1 cellular context compared by ENCODE assay signal in genomic region chr18:49664086-49664890, GRCh38.
TF ChIP-seq lines count a peak whose summit lies in the region.

No MANE protein-coding gene starts in this region.

TF ChIP-seq in HEK293, 187 proteins besides CTCF, POLR2A, EP300 and RAD21 (continued from another document and continues in another):
- TF ChIP-seq ZBTB7A (tag by site-specific recombination; IDR thresholded peaks at IDR 0.05; ENCODE audit: low read depth) (no peak), ZNF426 (tag by site-specific recombination; IDR thresholded peaks at IDR 0.05) (no peak), ZNF624 (tag by site-specific recombination; IDR thresholded peaks at IDR 0.05) (no peak), ZNF354C (tag by site-specific recombination; IDR thresholded peaks at IDR 0.05; ENCODE audit: borderline replicate concordance, low read depth) (no peak), ZXDB (tag by site-specific recombination; IDR thresholded peaks at IDR 0.05) (peak; percentile 90), ZNF660 (tag by site-specific recombination; IDR thresholded peaks at IDR 0.05) (no peak), SP3 (tag by site-specific recombination; IDR thresholded peaks at IDR 0.05) (peak; percentile 90), ZNF223 (tag by site-specific recombination; IDR thresholded peaks at IDR 0.05) (no peak), ZNF792 (tag by site-specific recombination; IDR thresholded peaks at IDR 0.05) (no peak), ZNF404 (tag by site-specific recombination; IDR thresholded peaks at IDR 0.05) (no peak), ZNF433 (tag by site-specific recombination; IDR thresholded peaks at IDR 0.05; ENCODE audit: low read depth) (no peak), TCF7L2 (IDR thresholded peaks at IDR 0.05; ENCODE audit: borderline replicate concordance, low read depth, low read length) (no peak), ZSCAN16 (tag by site-specific recombination; IDR thresholded peaks at IDR 0.05) (no peak), ZNF548 (tag by site-specific recombination; IDR thresholded peaks at IDR 0.05) (no peak), ZNF366 (tag by site-specific recombination; conservative IDR thresholded peaks at IDR 0.05) (0 out of 2 replicates have a peak, but pooled peaks have one; percentile 26), ZNF658 (tag by site-specific recombination; IDR thresholded peaks at IDR 0.05) (no peak), PATZ1 (tag by site-specific recombination; IDR thresholded peaks at IDR 0.05) (peak; percentile 80; the same call in 1 of the 2 replicates), ZNF501 (tag by site-specific recombination; IDR thresholded peaks at IDR 0.05) (no peak), SALL2 (tag by site-specific recombination; IDR thresholded peaks at IDR 0.05; ENCODE audit: borderline replicate concordance) (no peak), ZFP69B (tag by site-specific recombination; IDR thresholded peaks at IDR 0.05) (0 out of 2 replicates have a peak, but pooled peaks have one; percentile 20), ZBTB48 (tag by site-specific recombination; IDR thresholded peaks at IDR 0.05) (peak; percentile 68), ZIC2 (tag by site-specific recombination; IDR thresholded peaks at IDR 0.05) (peak; percentile 19; the same call in 1 of the 2 replicates), KLF9 (tag by site-specific recombination; IDR thresholded peaks at IDR 0.05; ENCODE audit: low read depth) (no peak), ZNF670 (tag by site-specific recombination; IDR thresholded peaks at IDR 0.05; ENCODE audit: low read depth) (no peak), ZNF561 (tag by site-specific recombination; IDR thresholded peaks at IDR 0.05; ENCODE audit: borderline replicate concordance) (no peak), ZFHX2 (tag by site-specific recombination; conservative IDR thresholded peaks at IDR 0.05) (no peak; the same call in 1 of the 2 replicates), ZBTB17 (tag by site-specific recombination; IDR thresholded peaks at IDR 0.05) (peak; percentile 37; the same call in 1 of the 2 replicates), ZNF473 (tag by site-specific recombination; IDR thresholded peaks at IDR 0.05) (no peak), ZEB2 (tag by site-specific recombination; IDR thresholded peaks at IDR 0.05) (no peak), SCRT2 (tag by site-specific recombination; IDR thresholded peaks at IDR 0.05) (peak; percentile 41; the same call in 1 of the 2 replicates), MYNN (tag by site-specific recombination; IDR thresholded peaks at IDR 0.05; ENCODE audit: borderline replicate concordance) (no peak)
- TF ChIP-seq, protein P1, sequence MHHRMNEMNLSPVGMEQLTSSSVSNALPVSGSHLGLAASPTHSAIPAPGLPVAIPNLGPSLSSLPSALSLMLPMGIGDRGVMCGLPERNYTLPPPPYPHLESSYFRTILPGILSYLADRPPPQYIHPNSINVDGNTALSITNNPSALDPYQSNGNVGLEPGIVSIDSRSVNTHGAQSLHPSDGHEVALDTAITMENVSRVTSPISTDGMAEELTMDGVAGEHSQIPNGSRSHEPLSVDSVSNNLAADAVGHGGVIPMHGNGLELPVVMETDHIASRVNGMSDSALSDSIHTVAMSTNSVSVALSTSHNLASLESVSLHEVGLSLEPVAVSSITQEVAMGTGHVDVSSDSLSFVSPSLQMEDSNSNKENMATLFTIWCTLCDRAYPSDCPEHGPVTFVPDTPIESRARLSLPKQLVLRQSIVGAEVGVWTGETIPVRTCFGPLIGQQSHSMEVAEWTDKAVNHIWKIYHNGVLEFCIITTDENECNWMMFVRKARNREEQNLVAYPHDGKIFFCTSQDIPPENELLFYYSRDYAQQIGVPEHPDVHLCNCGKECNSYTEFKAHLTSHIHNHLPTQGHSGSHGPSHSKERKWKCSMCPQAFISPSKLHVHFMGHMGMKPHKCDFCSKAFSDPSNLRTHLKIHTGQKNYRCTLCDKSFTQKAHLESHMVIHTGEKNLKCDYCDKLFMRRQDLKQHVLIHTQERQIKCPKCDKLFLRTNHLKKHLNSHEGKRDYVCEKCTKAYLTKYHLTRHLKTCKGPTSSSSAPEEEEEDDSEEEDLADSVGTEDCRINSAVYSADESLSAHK (tag by site-specific recombination; IDR thresholded peaks at IDR 0.05): no peak
- TF ChIP-seq, protein P2, sequence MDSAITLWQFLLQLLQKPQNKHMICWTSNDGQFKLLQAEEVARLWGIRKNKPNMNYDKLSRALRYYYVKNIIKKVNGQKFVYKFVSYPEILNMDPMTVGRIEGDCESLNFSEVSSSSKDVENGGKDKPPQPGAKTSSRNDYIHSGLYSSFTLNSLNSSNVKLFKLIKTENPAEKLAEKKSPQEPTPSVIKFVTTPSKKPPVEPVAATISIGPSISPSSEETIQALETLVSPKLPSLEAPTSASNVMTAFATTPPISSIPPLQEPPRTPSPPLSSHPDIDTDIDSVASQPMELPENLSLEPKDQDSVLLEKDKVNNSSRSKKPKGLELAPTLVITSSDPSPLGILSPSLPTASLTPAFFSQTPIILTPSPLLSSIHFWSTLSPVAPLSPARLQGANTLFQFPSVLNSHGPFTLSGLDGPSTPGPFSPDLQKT (IDR thresholded peaks at IDR 0.05; ENCODE audit: borderline replicate concordance, low read depth, low read length): no peak
- TF ChIP-seq, protein P3, sequence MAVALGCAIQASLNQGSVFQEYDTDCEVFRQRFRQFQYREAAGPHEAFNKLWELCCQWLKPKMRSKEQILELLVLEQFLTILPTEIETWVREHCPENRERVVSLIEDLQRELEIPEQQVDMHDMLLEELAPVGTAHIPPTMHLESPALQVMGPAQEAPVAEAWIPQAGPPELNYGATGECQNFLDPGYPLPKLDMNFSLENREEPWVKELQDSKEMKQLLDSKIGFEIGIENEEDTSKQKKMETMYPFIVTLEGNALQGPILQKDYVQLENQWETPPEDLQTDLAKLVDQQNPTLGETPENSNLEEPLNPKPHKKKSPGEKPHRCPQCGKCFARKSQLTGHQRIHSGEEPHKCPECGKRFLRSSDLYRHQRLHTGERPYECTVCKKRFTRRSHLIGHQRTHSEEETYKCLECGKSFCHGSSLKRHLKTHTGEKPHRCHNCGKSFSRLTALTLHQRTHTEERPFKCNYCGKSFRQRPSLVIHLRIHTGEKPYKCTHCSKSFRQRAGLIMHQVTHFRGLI (tag by site-specific recombination; IDR thresholded peaks at IDR 0.05): peak; percentile 83
- TF ChIP-seq, protein P4, sequence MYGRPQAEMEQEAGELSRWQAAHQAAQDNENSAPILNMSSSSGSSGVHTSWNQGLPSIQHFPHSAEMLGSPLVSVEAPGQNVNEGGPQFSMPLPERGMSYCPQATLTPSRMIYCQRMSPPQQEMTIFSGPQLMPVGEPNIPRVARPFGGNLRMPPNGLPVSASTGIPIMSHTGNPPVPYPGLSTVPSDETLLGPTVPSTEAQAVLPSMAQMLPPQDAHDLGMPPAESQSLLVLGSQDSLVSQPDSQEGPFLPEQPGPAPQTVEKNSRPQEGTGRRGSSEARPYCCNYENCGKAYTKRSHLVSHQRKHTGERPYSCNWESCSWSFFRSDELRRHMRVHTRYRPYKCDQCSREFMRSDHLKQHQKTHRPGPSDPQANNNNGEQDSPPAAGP (tag by site-specific recombination; IDR thresholded peaks at IDR 0.05): no peak
- TF ChIP-seq, protein P5, sequence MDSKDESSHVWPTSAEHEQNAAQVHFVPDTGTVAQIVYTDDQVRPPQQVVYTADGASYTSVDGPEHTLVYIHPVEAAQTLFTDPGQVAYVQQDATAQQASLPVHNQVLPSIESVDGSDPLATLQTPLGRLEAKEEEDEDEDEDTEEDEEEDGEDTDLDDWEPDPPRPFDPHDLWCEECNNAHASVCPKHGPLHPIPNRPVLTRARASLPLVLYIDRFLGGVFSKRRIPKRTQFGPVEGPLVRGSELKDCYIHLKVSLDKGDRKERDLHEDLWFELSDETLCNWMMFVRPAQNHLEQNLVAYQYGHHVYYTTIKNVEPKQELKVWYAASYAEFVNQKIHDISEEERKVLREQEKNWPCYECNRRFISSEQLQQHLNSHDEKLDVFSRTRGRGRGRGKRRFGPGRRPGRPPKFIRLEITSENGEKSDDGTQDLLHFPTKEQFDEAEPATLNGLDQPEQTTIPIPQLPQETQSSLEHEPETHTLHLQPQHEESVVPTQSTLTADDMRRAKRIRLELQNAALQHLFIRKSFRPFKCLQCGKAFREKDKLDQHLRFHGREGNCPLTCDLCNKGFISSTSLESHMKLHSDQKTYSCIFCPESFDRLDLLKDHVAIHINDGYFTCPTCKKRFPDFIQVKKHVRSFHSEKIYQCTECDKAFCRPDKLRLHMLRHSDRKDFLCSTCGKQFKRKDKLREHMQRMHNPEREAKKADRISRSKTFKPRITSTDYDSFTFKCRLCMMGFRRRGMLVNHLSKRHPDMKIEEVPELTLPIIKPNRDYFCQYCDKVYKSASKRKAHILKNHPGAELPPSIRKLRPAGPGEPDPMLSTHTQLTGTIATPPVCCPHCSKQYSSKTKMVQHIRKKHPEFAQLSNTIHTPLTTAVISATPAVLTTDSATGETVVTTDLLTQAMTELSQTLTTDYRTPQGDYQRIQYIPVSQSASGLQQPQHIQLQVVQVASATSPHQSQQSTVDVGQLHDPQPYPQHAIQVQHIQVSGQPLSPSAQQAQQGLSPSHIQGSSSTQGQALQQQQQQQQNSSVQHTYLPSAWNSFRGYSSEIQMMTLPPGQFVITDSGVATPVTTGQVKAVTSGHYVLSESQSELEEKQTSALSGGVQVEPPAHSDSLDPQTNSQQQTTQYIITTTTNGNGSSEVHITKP (tag by site-specific recombination; IDR thresholded peaks at IDR 0.05): 0 out of 2 replicates have a peak, but pooled peaks have one; percentile 39
- TF ChIP-seq, protein P6, sequence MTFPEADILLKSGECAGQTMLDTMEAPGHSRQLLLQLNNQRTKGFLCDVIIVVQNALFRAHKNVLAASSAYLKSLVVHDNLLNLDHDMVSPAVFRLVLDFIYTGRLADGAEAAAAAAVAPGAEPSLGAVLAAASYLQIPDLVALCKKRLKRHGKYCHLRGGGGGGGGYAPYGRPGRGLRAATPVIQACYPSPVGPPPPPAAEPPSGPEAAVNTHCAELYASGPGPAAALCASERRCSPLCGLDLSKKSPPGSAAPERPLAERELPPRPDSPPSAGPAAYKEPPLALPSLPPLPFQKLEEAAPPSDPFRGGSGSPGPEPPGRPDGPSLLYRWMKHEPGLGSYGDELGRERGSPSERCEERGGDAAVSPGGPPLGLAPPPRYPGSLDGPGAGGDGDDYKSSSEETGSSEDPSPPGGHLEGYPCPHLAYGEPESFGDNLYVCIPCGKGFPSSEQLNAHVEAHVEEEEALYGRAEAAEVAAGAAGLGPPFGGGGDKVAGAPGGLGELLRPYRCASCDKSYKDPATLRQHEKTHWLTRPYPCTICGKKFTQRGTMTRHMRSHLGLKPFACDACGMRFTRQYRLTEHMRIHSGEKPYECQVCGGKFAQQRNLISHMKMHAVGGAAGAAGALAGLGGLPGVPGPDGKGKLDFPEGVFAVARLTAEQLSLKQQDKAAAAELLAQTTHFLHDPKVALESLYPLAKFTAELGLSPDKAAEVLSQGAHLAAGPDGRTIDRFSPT (tag by site-specific recombination; IDR thresholded peaks at IDR 0.05): no peak
- TF ChIP-seq, protein P7, sequence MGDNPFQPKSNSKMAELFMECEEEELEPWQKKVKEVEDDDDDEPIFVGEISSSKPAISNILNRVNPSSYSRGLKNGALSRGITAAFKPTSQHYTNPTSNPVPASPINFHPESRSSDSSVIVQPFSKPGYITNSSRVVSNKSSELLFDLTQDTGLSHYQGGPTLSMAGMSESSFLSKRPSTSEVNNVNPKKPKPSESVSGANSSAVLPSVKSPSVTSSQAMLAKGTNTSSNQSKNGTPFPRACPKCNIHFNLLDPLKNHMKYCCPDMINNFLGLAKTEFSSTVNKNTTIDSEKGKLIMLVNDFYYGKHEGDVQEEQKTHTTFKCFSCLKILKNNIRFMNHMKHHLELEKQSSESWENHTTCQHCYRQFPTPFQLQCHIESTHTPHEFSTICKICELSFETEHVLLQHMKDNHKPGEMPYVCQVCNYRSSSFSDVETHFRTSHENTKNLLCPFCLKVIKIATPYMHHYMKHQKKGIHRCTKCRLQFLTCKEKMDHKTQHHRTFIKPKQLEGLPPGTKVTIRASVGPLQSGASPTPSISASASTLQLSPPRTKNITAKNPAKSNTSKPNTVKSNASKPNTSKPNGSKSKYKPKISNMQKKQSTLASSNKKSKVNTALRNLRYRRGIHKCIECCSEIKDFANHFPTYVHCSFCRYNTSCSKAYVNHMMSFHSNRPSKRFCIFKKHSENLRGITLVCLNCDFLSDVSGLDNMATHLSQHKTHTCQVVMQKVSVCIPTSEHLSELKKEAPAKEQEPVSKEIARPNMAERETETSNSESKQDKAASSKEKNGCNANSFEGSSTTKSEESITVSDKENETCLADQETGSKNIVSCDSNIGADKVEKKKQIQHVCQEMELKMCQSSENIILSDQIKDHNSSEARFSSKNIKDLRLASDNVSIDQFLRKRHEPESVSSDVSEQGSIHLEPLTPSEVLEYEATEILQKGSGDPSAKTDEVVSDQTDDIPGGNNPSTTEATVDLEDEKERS (tag by site-specific recombination; IDR thresholded peaks at IDR 0.05): no peak
- TF ChIP-seq, protein P8, sequence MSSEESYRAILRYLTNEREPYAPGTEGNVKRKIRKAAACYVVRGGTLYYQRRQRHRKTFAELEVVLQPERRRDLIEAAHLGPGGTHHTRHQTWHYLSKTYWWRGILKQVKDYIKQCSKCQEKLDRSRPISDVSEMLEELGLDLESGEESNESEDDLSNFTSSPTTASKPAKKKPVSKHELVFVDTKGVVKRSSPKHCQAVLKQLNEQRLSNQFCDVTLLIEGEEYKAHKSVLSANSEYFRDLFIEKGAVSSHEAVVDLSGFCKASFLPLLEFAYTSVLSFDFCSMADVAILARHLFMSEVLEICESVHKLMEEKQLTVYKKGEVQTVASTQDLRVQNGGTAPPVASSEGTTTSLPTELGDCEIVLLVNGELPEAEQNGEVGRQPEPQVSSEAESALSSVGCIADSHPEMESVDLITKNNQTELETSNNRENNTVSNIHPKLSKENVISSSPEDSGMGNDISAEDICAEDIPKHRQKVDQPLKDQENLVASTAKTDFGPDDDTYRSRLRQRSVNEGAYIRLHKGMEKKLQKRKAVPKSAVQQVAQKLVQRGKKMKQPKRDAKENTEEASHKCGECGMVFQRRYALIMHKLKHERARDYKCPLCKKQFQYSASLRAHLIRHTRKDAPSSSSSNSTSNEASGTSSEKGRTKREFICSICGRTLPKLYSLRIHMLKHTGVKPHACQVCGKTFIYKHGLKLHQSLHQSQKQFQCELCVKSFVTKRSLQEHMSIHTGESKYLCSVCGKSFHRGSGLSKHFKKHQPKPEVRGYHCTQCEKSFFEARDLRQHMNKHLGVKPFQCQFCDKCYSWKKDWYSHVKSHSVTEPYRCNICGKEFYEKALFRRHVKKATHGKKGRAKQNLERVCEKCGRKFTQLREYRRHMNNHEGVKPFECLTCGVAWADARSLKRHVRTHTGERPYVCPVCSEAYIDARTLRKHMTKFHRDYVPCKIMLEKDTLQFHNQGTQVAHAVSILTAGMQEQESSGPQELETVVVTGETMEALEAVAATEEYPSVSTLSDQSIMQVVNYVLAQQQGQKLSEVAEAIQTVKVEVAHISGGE (tag by site-specific recombination; conservative IDR thresholded peaks at IDR 0.05; ENCODE audit: low read depth): peak; percentile 71
